ENCODE assay signal across 9 cellular contexts in the genomic region with DNA sequence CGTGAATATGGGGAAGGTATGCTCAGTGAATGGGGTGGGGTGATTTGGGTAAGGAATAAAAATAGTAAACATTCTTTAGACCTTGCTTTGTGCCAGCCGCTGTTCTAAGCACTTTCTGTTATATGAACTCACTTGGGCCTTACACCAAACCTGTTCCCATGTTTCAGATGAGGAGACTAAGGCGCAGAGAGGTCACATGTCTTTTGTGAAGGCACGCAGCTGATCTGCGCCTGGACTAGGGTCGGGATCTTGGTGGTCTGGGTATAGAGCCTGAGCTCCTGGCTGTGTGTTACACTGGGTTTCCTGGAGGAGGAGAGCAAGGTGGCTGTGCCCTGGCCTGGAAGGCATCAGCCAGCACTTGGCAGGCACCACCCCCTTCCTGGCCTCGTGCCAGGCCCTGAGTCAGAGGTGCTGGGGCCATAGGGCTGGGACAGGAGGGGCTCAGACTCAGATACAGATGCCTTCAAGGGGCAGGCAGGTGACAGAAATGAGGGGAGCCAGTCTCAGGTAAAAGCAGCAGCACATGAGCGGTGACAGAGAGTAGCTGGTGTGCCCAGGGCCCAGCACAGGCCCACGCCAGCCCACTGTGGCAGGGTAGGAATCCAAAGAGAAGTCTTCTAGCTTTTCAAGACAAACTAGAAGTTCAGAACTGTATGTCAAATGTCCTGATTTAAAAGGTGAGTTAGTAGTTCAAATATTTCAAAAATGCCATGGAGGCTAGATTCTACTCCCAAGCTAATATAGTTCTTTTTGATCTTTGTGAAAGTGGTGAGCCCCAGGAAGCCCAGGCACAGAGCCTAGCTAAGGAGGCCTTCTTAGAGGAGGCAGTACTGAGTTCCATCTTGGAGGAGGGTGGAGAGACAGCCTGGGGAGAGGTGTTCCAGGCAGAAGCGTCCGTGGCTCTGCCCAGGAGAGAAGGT.
A peak's percentile ranks its signal among the peaks of the same experiment; 100 is the strongest.
DNase-seq lines count a peak whose midpoint lies in the region; ATAC-seq, FAIRE-seq and TF ChIP-seq lines count a peak whose summit lies in the region.
"Had no signal": no experiment of that assay in that cellular context is flagged by ENCODE, and none has a peak within 500 bp of the region (broad histone marks: within the 10 kb centered on the region; RNA-seq: fewer than 3 reads in every experiment).

No MANE protein-coding gene starts in this region.

- H2BK5ac ChIP-seq in H1 (ENCODE audit: low read depth, low read length) = no peak overlapping the region

- H3K27me3 Mint-ChIP-seq in T-helper 17 cell = no peaks in the 10 kb centered on the region

- POLR2A ChIA-PET in H1 (lab: Charles Lee; ENCODE audit: partially characterized antibody) = interaction anchor here (0.7 to 1.3 kb wide), 2 partner anchors 11 to 53 kb away, joined by 3 read pairs; no protein-coding TSS in a partner anchor

- no peak overlapping the region for H2BK15ac ChIP-seq in H1 (ENCODE audit: low read length)

- H3K23ac ChIP-seq in H1 (ENCODE audit: insufficient read length) = no peak overlapping the region

- TF ChIP-seq EP300 in H1 (IDR thresholded peaks at IDR 0.05; ENCODE audit: borderline replicate concordance in 1 of 2, low read depth in 2 of 2, low read length in 2 of 2) = no peak

- H3K9ac ChIP-seq in H1 (replicated peaks in 1 of 4; ENCODE audit: extremely low read depth in 1 of 4, low read depth in 3 of 4, low read length in 3 of 4) = no peak overlapping the region

- H3K4me2 ChIP-seq in H1 (ENCODE audit: insufficient read depth in 1 of 2, low read depth in 2 of 2, low read length in 2 of 2) (no peak overlapping the region), osteoblast (ENCODE audit: insufficient read depth, low read length) (no peak overlapping the region)

- H3K36me3 ChIP-seq in H1 (ENCODE audit: control insufficient read depth in 2 of 4, insufficient read depth in 4 of 4, low read length in 3 of 4) = no peaks in the 10 kb centered on the region
- no peaks in the 10 kb centered on the region for H3K36me3 ChIP-seq in osteoblast (ENCODE audit: insufficient read depth, low read length)

- no peak overlapping the region for H2BK12ac ChIP-seq in H1 (ENCODE audit: low read depth, low read length)

- H3K27ac Mint-ChIP-seq in T-helper 17 cell = peak overlapping the region; percentile 70

- no peak overlapping the region for H4K91ac ChIP-seq in H1 (replicated peaks; ENCODE audit: insufficient read length, low read length)

- H3K79me1 ChIP-seq in H1 (ENCODE audit: low read depth, low read length) = no peaks in the 10 kb centered on the region; the same call in 1 of the 2 replicates

- 88% methylated on average over 11 of the region's 11 CpGs; no CpG with 5 or more reads in 1 of the 2 experiments for WGBS in H1 (ENCODE audit: extremely low coverage in 1 of 2, insufficient coverage in 1 of 2, insufficient read length in 1 of 2, insufficient replicate concordance in 2 of 2, low coverage in 1 of 2, low lambda C conversion rate in 2 of 2, missing lambda C conversion rate in 1 of 2), 2 experiments

- no peak overlapping the region for H3K18ac ChIP-seq in H1 (ENCODE audit: extremely low read depth, low read length)

- TF ChIP-seq POLR2A in H1 (IDR thresholded peaks at IDR 0.05; ENCODE audit: control extremely low read depth in 1 of 2, low read depth in 2 of 2, low read length in 2 of 2) = no peak

- H2AFZ ChIP-seq in H1 (ENCODE audit: low read length) (no peak overlapping the region), osteoblast (ENCODE audit: low read length) (no peak overlapping the region)

- H3K9me3 ChIP-seq in T-helper 17 cell (ENCODE audit: control insufficient read depth, low read length, poor library complexity, severe bottlenecking) = no peaks in the 10 kb centered on the region
- no peaks in the 10 kb centered on the region for H3K9me3 ChIP-seq in H1 (ENCODE audit: insufficient read depth in 2 of 2, low read depth in 1 of 2, low read length in 1 of 2)
- no peaks in the 10 kb centered on the region for H3K9me3 ChIP-seq in osteoblast (ENCODE audit: low read depth, low read length)

- no peak overlapping the region for H2BK120ac ChIP-seq in H1 (replicated peaks; ENCODE audit: low read depth, low read length)

- no peak overlapping the region for H3K4ac ChIP-seq in H1 (replicated peaks; ENCODE audit: insufficient read length, low read depth, low read length)

- H3K36me3 Mint-ChIP-seq in T-helper 17 cell (ENCODE audit: low read depth) = peaks cover 4% of the 10 kb centered on the region

- H3K4me3 ChIP-seq in AG10803 (ENCODE audit: low read length) (no peak overlapping the region), H1 (ENCODE audit: extremely low read depth in 1 of 4, insufficient read depth in 2 of 4, low read depth in 3 of 4, low read length in 4 of 4) (no peak overlapping the region), osteoblast (ENCODE audit: insufficient read depth, low read length) (no peak overlapping the region)
- H3K4me3 ChIP-seq: GM12878 had no signal

- FAIRE-seq in H1 (lab: Jason Lieb, UNC) = no peak
- FAIRE-seq: GM12878 had no signal

- no peak for TF ChIP-seq RAD21 in H1 (IDR thresholded peaks at IDR 0.05 in 1 of 2, conservative IDR thresholded peaks at IDR 0.05 in 1 of 2; ENCODE audit: low read depth in 2 of 2, low read length in 2 of 2)

- H4K20me1 ChIP-seq in H1 (replicated peaks in 1 of 2; ENCODE audit: control insufficient read depth in 1 of 2, insufficient read depth in 2 of 2, low read length in 2 of 2) (peaks cover 0 to 3% of the 10 kb centered on the region in 2 experiments), osteoblast (ENCODE audit: insufficient read depth, low read length) (peaks cover 43% of the 10 kb centered on the region)

- H3K56ac ChIP-seq in H1 (replicated peaks; ENCODE audit: insufficient read length, low read depth, low read length) = no peak overlapping the region

- H3K4me1 Mint-ChIP-seq in T-helper 17 cell = peaks cover 11% of the 10 kb centered on the region

- DNase-seq in AG10803 (ENCODE audit: low read depth) (peak; percentile 41), HT1080 (ENCODE audit: low read depth) (peak; percentile 85), T-helper 17 cell (no peak), H1 (ENCODE audit: low read depth in 1 of 2, low spot score in 2 of 2) (no peak), osteoblast (ENCODE audit: insufficient read length, low spot score, missing footprints) (peak; percentile 95)

- no peak overlapping the region for H3K14ac ChIP-seq in H1 (ENCODE audit: insufficient read length)

- no peaks in the 10 kb centered on the region for H3K23me2 ChIP-seq in H1 (ENCODE audit: low read depth, low read length)

- no peak overlapping the region for H4K5ac ChIP-seq in H1 (ENCODE audit: insufficient read length, low read depth, low read length)

- H3K4me1 ChIP-seq in H1 (replicated peaks in 1 of 4; ENCODE audit: control insufficient read depth in 3 of 4, insufficient read depth in 4 of 4, low read length in 3 of 4) (no peaks in the 10 kb centered on the region), osteoblast (ENCODE audit: insufficient read depth, low read length) (peaks cover 24% of the 10 kb centered on the region)

- H3K79me2 ChIP-seq in H1 (ENCODE audit: control insufficient read depth in 1 of 2, insufficient read depth in 2 of 2, low read length in 2 of 2) (no peaks in the 10 kb centered on the region), osteoblast (ENCODE audit: insufficient read depth, low read length) (no peaks in the 10 kb centered on the region)

- no peak for TF ChIP-seq CTCF in AG10803 (conservative IDR thresholded peaks at IDR 0.05; ENCODE audit: low read length)
- TF ChIP-seq CTCF in H1 (IDR thresholded peaks at IDR 0.05; ENCODE audit: control extremely low read depth in 1 of 3, insufficient read depth in 1 of 3, low read depth in 1 of 3, low read length in 3 of 3) = no peak
- TF ChIP-seq CTCF in osteoblast (IDR thresholded peaks at IDR 0.05; ENCODE audit: extremely low read depth, low read depth, low read length) = no peak

- H3K4me3 Mint-ChIP-seq in T-helper 17 cell = no peak overlapping the region

- H2AK5ac ChIP-seq in H1 (ENCODE audit: low read depth, low read length) = no peak overlapping the region

- H3K27ac ChIP-seq in H1 (ENCODE audit: low read depth, low read length) (no peak overlapping the region), osteoblast (ENCODE audit: low read depth, low read length) (no peak overlapping the region)

- no peak overlapping the region for H2BK20ac ChIP-seq in H1 (ENCODE audit: low read length)

- CTCF ChIA-PET in H1 (lab: Charles Lee; ENCODE audit: partially characterized antibody) = interaction anchor here (0.7 to 2.7 kb wide), 11 partner anchors 9 to 157 kb away, joined by 3 to 11 read pairs (median 4); no protein-coding TSS in a partner anchor

- no peak for ATAC-seq in T-helper 17 cell
- no peak for ATAC-seq in GM21423 (IDR thresholded peaks at IDR 0.05; ENCODE audit: unreplicated experiment)
- ATAC-seq in GM19463 (IDR thresholded peaks at IDR 0.05; ENCODE audit: unreplicated experiment) = no peak
- no peak for ATAC-seq in HG03025 (IDR thresholded peaks at IDR 0.05; ENCODE audit: low FRiP score, unreplicated experiment)
- ATAC-seq: GM12878 had no signal

- peak overlapping the region; percentile 23; the same call in 1 of the 2 replicates for H4K8ac ChIP-seq in H1 (ENCODE audit: extremely low read depth, insufficient read depth, low read length)

- H3K27me3 ChIP-seq in H1 (replicated peaks in 1 of 4; ENCODE audit: control insufficient read depth in 3 of 4, extremely low read depth in 1 of 4, insufficient read depth in 3 of 4, low read length in 3 of 4) (no peaks in the 10 kb centered on the region), osteoblast (ENCODE audit: insufficient read depth, low read length) (no peaks in the 10 kb centered on the region)

TF ChIP-seq in H1, 55 proteins besides CTCF, POLR2A, EP300 and RAD21:
- TF ChIP-seq CHD1 (IDR thresholded peaks at IDR 0.05; ENCODE audit: low read depth, low read length) (no peak), CBX5 (IDR thresholded peaks at IDR 0.05; ENCODE audit: low read depth, low read length) (no peak), CHD2 (IDR thresholded peaks at IDR 0.05; ENCODE audit: low read length) (no peak)

Comparison
In these comparisons a context has a peak if more than half of its experiments do, and no peak if none do; other contexts are left out.
1. DNase-seq: peak in AG10803 (single experiment), HT1080 (single experiment) and osteoblast (single experiment); none in T-helper 17 cell (0 of 3) and H1 (0 of 2).